26 cellular contexts compared by ENCODE assay signal in the genomic region with DNA sequence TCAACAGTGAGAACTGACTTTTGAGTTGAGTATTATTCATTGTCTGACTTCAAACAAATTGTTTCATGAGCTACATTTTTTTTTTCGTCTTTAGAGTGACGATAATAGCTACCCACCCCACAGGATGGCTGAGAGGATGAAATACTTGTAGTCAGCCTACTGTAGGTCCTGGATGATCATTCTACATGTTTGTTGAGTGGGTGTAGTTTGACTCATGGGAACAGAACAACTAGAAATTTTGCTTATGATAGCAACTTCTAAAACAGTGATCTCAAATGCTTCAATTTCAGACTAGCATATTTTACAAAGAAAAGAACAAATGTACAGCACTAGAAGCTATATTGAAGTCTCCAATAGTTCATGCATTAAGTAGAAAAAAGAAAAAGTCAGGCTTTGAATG.
"Had no signal": no experiment of that assay in that cellular context is flagged by ENCODE, and none has a peak within 500 bp of the region (broad histone marks: within the 10 kb centered on the region; RNA-seq: fewer than 3 reads in every experiment).

No MANE protein-coding gene starts in this region.

- H3K27ac ChIP-seq: esophagus squamous epithelium, heart left ventricle, pancreas, psoas muscle, skin epidermis, tibial artery, VCaP had no signal

- FAIRE-seq: colon, endothelial cell of umbilical vein, keratinocyte, pancreas had no signal

- ATAC-seq: activated CD4-positive, CD25-positive, alpha-beta regulatory T cell treated with anti-CD3 and anti-CD28 coated beads, Interleukin-2, amount 50 U/mL, for 24 hours; activated CD8-positive, alpha-beta memory T cell treated with anti-CD3 and anti-CD28 coated beads, Interleukin-2, amount 10 ng/mL, durations not matched to agents 7 days and 5 days; activated CD8-positive, alpha-beta T cell treated with anti-CD3 and anti-CD28 coated beads for 36 hours; activated naive CD8-positive, alpha-beta T cell treated with anti-CD3 and anti-CD28 coated beads, Interleukin-2, amount 50 U/mL, for 24 hours; heart left ventricle; left colon; mucosa of descending colon; pancreas; psoas muscle; right cardiac atrium had no signal

- H3K27me3 ChIP-seq: esophagus squamous epithelium, heart left ventricle, pancreas, tibial artery had no signal

- H3K9me3 ChIP-seq: esophagus squamous epithelium, heart left ventricle, mucosa of descending colon, pancreas, psoas muscle, tibial artery had no signal

- H3K4me3 ChIP-seq: esophagus squamous epithelium, heart left ventricle, mucosa of descending colon, pancreas, psoas muscle, skin epidermis, tibial artery had no signal

- H3K4me1 ChIP-seq: esophagus squamous epithelium, heart left ventricle, pancreas, psoas muscle, tibial artery had no signal

- DNase-seq: activated CD4-positive, alpha-beta T cell treated with anti-CD3 and anti-CD28 coated beads, Interleukin-2, amount 10 ng/mL, durations not matched to agents 24 days and 14 days; activated CD8-positive, alpha-beta memory T cell treated with anti-CD3 and anti-CD28 coated beads, Interleukin-2, amount 10 ng/mL, durations not matched to agents 7 days and 5 days; activated CD8-positive, alpha-beta T cell treated with anti-CD3 and anti-CD28 coated beads for 36 hours; activated effector memory CD4-positive, alpha-beta T cell treated with anti-CD3 and anti-CD28 coated beads, Interleukin-2, amount 50 U/mL, for 16 hours; activated naive CD4-positive, alpha-beta T cell treated with anti-CD3 and anti-CD28 coated beads, Interleukin-2, amount 50 U/mL, for 16 hours; activated naive CD8-positive, alpha-beta T cell treated with anti-CD3 and anti-CD28 coated beads, Interleukin-2, amount 50 U/mL, for 24 hours; activated T-cell treated with anti-CD3 and anti-CD28 coated beads for 4 hours; central memory CD4-positive, alpha-beta T cell; effector memory CD4-positive, alpha-beta T cell; esophagus squamous epithelium; heart left ventricle; left colon; mesenchymal stem cell; mucosa of descending colon; nephron progenitor cell; pancreas; psoas muscle; right cardiac atrium; stimulated activated CD4-positive, alpha-beta T cell treated with anti-CD3 and anti-CD28 coated beads, Interleukin-1b, Interleukin-23, amount 100 ng/mL, for 48 hours; tibial artery had no signal

- H3K36me3 ChIP-seq: esophagus squamous epithelium, heart left ventricle, pancreas, tibial artery had no signal
